Comparison of ENCODE assay signal across 19 cellular contexts in the genomic region with DNA sequence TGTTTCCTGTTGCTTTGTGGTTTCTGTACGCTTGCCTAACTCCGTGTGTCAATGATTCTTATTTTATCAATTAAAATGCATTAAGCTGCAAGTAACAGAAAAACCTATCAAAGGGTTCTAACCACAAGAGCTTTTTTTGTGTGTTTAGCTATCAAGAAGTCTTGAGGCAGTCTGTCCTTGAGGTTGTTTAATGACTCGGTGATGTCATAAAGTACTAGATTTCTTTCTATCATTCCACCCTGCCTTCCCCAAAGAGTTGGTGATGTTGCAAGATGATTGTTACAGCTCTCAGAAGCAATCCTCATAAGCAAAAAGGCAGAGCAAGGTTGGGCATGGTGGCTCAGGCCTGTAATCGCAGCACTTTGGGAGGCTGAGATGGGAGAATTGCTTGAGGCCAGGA. TPM values are rescaled to one million over a fixed set of nuclear protein-coding genes. Genes with fewer than 3 reads are reported as not detected.
DNase-seq lines count a peak whose midpoint lies in the region; ATAC-seq and TF ChIP-seq lines count a peak whose summit lies in the region.
"Had no signal": no experiment of that assay in that cellular context is flagged by ENCODE, and none has a peak within 500 bp of the region (broad histone marks: within the 10 kb centered on the region; RNA-seq: fewer than 3 reads in every experiment).

No MANE protein-coding gene starts in this region.

- H3K36me3 Mint-ChIP-seq in activated naive CD4-positive, alpha-beta T cell treated with anti-CD3 and anti-CD28 coated beads, Interleukin-2, amount 10 ng/mL, durations not matched to agents 7 days and 5 days = no peaks in the 10 kb centered on the region
- H3K36me3 Mint-ChIP-seq: stimulated activated memory B cell treated with anti-CD40 and anti-IgM and Interleukin-4, amounts not matched to agents 10 μg/mL and 1 μg/mL and 100 μg/mL, for 72 hours had no signal

- no peak for TF ChIP-seq EP300 in gastroesophageal sphincter (IDR thresholded peaks at IDR 0.05)
- TF ChIP-seq EP300 in ovary (IDR thresholded peaks at IDR 0.05) = no peak

- no peaks in the 10 kb centered on the region for H3K36me3 ChIP-seq in BLaER1
- H3K36me3 ChIP-seq in SK-N-MC (ENCODE audit: insufficient read depth, low read length) = no peaks in the 10 kb centered on the region
- no peaks in the 10 kb centered on the region for H3K36me3 ChIP-seq in gastroesophageal sphincter
- H3K36me3 ChIP-seq in ovary = no peaks in the 10 kb centered on the region
- H3K36me3 ChIP-seq: heart left ventricle, Peyer's patch had no signal

- peaks cover 14% of the 10 kb centered on the region for H3K27me3 Mint-ChIP-seq in activated naive CD4-positive, alpha-beta T cell treated with anti-CD3 and anti-CD28 coated beads, Interleukin-2, amount 10 ng/mL, durations not matched to agents 7 days and 5 days

- H4K20me1 ChIP-seq in BLaER1 = no peaks in the 10 kb centered on the region

- H3K4me3 Mint-ChIP-seq in activated naive CD4-positive, alpha-beta T cell treated with anti-CD3 and anti-CD28 coated beads, Interleukin-2, amount 10 ng/mL, durations not matched to agents 7 days and 5 days = no peak overlapping the region
- H3K4me3 Mint-ChIP-seq: activated CD4-positive, alpha-beta memory T cell treated with anti-CD3 and anti-CD28 coated beads, Interleukin-2, amount 10 ng/mL, durations not matched to agents 7 days and 5 days; stimulated activated memory B cell treated with anti-CD40 and anti-IgM and Interleukin-4, amounts not matched to agents 10 μg/mL and 1 μg/mL and 100 μg/mL, for 72 hours had no signal

- H3K9me3 Mint-ChIP-seq in activated naive CD4-positive, alpha-beta T cell treated with anti-CD3 and anti-CD28 coated beads, Interleukin-2, amount 10 ng/mL, durations not matched to agents 7 days and 5 days = no peaks in the 10 kb centered on the region
- H3K9me3 Mint-ChIP-seq: activated CD4-positive, alpha-beta memory T cell treated with anti-CD3 and anti-CD28 coated beads, Interleukin-2, amount 10 ng/mL, durations not matched to agents 7 days and 5 days; stimulated activated memory B cell treated with anti-CD40 and anti-IgM and Interleukin-4, amounts not matched to agents 10 μg/mL and 1 μg/mL and 100 μg/mL, for 72 hours had no signal

- intact Hi-C loops in ovary (cut with DNase I) = no loop called here

- DNase-seq in HFF-Myc (ENCODE audit: extremely low read depth, low read depth) = peak; percentile 42
- DNase-seq in SK-N-MC (ENCODE audit: low read depth, low spot score) = peak; percentile 90
- no peak for DNase-seq in ovary
- DNase-seq in activated naive CD4-positive, alpha-beta T cell treated with anti-CD3 and anti-CD28 coated beads, Interleukin-2, amount 10 ng/mL, durations not matched to agents 7 days and 5 days = no peak
- DNase-seq: activated CD4-positive, alpha-beta memory T cell treated with anti-CD3 and anti-CD28 coated beads, Interleukin-2, amount 10 ng/mL, durations not matched to agents 7 days and 5 days; C1 segment of cervical spinal cord; effector CD8-positive, alpha-beta T cell; GOT3; heart left ventricle; MM.1S; NCI-H446; Peyer's patch; stimulated activated CD4-positive, alpha-beta T cell treated with anti-CD3 and anti-CD28 coated beads, Interleukin-4, amount 100 ng/mL, for 1 hour; T1000 had no signal

- peak; percentile 47 for ATAC-seq in gastroesophageal sphincter
- no peak for ATAC-seq in HG03571 (IDR thresholded peaks at IDR 0.05; ENCODE audit: unreplicated experiment)
- ATAC-seq in HG02798 (IDR thresholded peaks at IDR 0.05; ENCODE audit: poor library complexity, unreplicated experiment) = no peak
- ATAC-seq: stimulated activated memory B cell treated with anti-CD40 and anti-IgM and Interleukin-4, amounts not matched to agents 10 μg/mL and 1 μg/mL and 100 μg/mL, for 72 hours had no signal

- H3K4me3 ChIP-seq in BLaER1 (no peak overlapping the region), HFF-Myc (replicated peaks; ENCODE audit: low read depth, low read length) (no peak overlapping the region), SK-N-MC (peak overlapping the region; percentile 34; the same call in 1 of the 2 replicates), gastroesophageal sphincter (no peak overlapping the region), ovary (no peak overlapping the region)
- H3K4me3 ChIP-seq: heart left ventricle, Peyer's patch had no signal

- 79 to 88% methylated on average over 3 to 4 of the region's 4 CpGs for WGBS in gastroesophageal sphincter (ENCODE audit: low coverage in 1 of 2), 2 donors
- 64 to 78% (median 70%) methylated on average over 4 of the region's 4 CpGs for WGBS in ovary, 3 donors

- CTCF ChIA-PET in activated naive CD4-positive, alpha-beta T cell treated with anti-CD3 and anti-CD28 coated beads, Interleukin-2, amount 10 ng/mL, durations not matched to agents 7 days and 5 days (lab: Charles Lee) = interaction anchor here (1.1 kb wide), 1 partner anchor 260 kb away, joined by 4 read pairs; no protein-coding TSS in a partner anchor

- H3K4me2 ChIP-seq in BLaER1 = peak overlapping the region; percentile 66

- TF ChIP-seq CTCF in HFF-Myc (IDR thresholded peaks at IDR 0.05; ENCODE audit: low read depth, low read length, missing control alignments) = no peak
- TF ChIP-seq CTCF in gastroesophageal sphincter (IDR thresholded peaks at IDR 0.05) = no peak
- TF ChIP-seq CTCF in ovary (IDR thresholded peaks at IDR 0.05) = no peak

- H3K9me3 ChIP-seq in BLaER1 (no peaks in the 10 kb centered on the region), SK-N-MC (ENCODE audit: low read depth, low read length) (no peaks in the 10 kb centered on the region), gastroesophageal sphincter (no peaks in the 10 kb centered on the region), ovary (no peaks in the 10 kb centered on the region)
- H3K9me3 ChIP-seq: heart left ventricle, Peyer's patch had no signal

- H3K27ac ChIP-seq in BLaER1 (no peak overlapping the region), SK-N-MC (no peak overlapping the region), gastroesophageal sphincter (peak overlapping the region in 2 of 4 donors; percentile 5 to 23), ovary (no peak overlapping the region)
- H3K27ac ChIP-seq: Peyer's patch had no signal

- H3K27ac Mint-ChIP-seq in activated naive CD4-positive, alpha-beta T cell treated with anti-CD3 and anti-CD28 coated beads, Interleukin-2, amount 10 ng/mL, durations not matched to agents 7 days and 5 days = no peak overlapping the region
- H3K27ac Mint-ChIP-seq: activated CD4-positive, alpha-beta memory T cell treated with anti-CD3 and anti-CD28 coated beads, Interleukin-2, amount 10 ng/mL, durations not matched to agents 7 days and 5 days; stimulated activated memory B cell treated with anti-CD40 and anti-IgM and Interleukin-4, amounts not matched to agents 10 μg/mL and 1 μg/mL and 100 μg/mL, for 72 hours had no signal

- H3K27me3 ChIP-seq in BLaER1 (no peaks in the 10 kb centered on the region), gastroesophageal sphincter (no peaks in the 10 kb centered on the region), ovary (no peaks in the 10 kb centered on the region)
- H3K27me3 ChIP-seq: heart left ventricle, Peyer's patch had no signal

- TF ChIP-seq POLR2A in gastroesophageal sphincter (IDR thresholded peaks at IDR 0.05) (no peak), ovary (IDR thresholded peaks at IDR 0.05) (no peak)

- H3K9ac ChIP-seq in BLaER1 = no peak overlapping the region
- H3K9ac ChIP-seq in SK-N-MC (ENCODE audit: insufficient read length) = no peak overlapping the region

- H3K4me1 ChIP-seq in BLaER1 (peaks cover 39% of the 10 kb centered on the region), gastroesophageal sphincter (peaks cover 0 to 22% (median 17%) of the 10 kb centered on the region in 3 donors), ovary (ENCODE audit: insufficient read depth) (peaks cover 3% of the 10 kb centered on the region)
- H3K4me1 ChIP-seq: Peyer's patch had no signal

- peaks cover 2% of the 10 kb centered on the region for H3K4me1 Mint-ChIP-seq in activated naive CD4-positive, alpha-beta T cell treated with anti-CD3 and anti-CD28 coated beads, Interleukin-2, amount 10 ng/mL, durations not matched to agents 7 days and 5 days

RNA-seq across cellular contexts. Expression of a gene that starts 51.9 kb away (rescaled TPM):
- total RNA-seq in gastroesophageal sphincter (100 to 1,000 TPM; 353 to 606 (median 498) TPM), ovary (100 to 1,000 TPM; 161 to 314 (median 232) TPM)
- polyA plus RNA-seq in ovary = 100 to 1,000 TPM; 108 to 262 TPM

Comparison
In these comparisons a context has a peak if more than half of its experiments do, and no peak if none do; other contexts are left out.
1. DNase-seq: peak in HFF-Myc (single experiment) and SK-N-MC (single experiment); none in ovary (0 of 5) and activated naive CD4-positive, alpha-beta T cell treated with anti-CD3 and anti-CD28 coated beads, Interleukin-2, amount 10 ng/mL, durations not matched to agents 7 days and 5 days (single experiment).